8 cellular contexts compared by ENCODE assay signal in genomic region chr7:80453699-80454340, GRCh38. TPM values are rescaled to one million over a fixed set of nuclear protein-coding genes. Genes with fewer than 3 reads are reported as not detected.
DNase-seq lines count a peak whose midpoint lies in the region; ATAC-seq and TF ChIP-seq lines count a peak whose summit lies in the region.

No MANE protein-coding gene starts in this region.

- CTCF ChIA-PET in HCT116 (lab: Charles Lee): interaction anchor here (0.8 to 0.9 kb wide), 2 partner anchors 319 to 394 kb away, joined by 3 to 4 read pairs; partner anchors contain the start of gene GNAI1

- BruUV-seq in HCT116 (replicated peaks; lab: Mats Ljungman, UMichigan): no TSS peak

- DNase-seq in AG09319 (ENCODE audit: extremely low read depth, low read depth) (no peak), HCT116 (ENCODE audit: low read depth, low spot score) (peak; percentile 19), SHP77 treated with DMSO at 0.1 percent for 48 hours (lab: John Stamatoyannopoulos, UW) (peak; percentile 22), inferior parietal cortex (ENCODE audit: extremely low spot score) (peak; percentile 64), GOT3 (lab: John Stamatoyannopoulos, UW) (no peak), H4 (ENCODE audit: low spot score) (no peak)

- no peaks in the 10 kb centered on the region for H3K9me2 ChIP-seq in HCT116 (ENCODE audit: insufficient read depth)

- no peak overlapping the region for H3K9ac ChIP-seq in HCT116 (ENCODE audit: low read length)

- TF ChIP-seq CTCF in AG09319 (IDR thresholded peaks at IDR 0.05; ENCODE audit: low read depth, low read length): peak; percentile 40
- peak; percentile 30 to 69 (median 56); a peak in 4 of 6 replicates for TF ChIP-seq CTCF in HCT116 (IDR thresholded peaks at IDR 0.05 in 2 of 3, conservative IDR thresholded peaks at IDR 0.05 in 1 of 3; ENCODE audit: borderline replicate concordance in 1 of 3, insufficient read depth in 1 of 3, low read depth in 2 of 3, low read length in 2 of 3)

- no peak overlapping the region for H3K4me3 ChIP-seq in HCT116 (replicated peaks in 1 of 2; ENCODE audit: low read depth in 1 of 2, low read length in 2 of 2)

- H3K27ac ChIP-seq in HCT116 (ENCODE audit: low read depth, low read length): no peak overlapping the region

- H3K36me3 ChIP-seq in HCT116 (ENCODE audit: control insufficient read depth in 1 of 2, insufficient read depth in 2 of 2, low read length in 2 of 2): peaks cover 0 to 7% of the 10 kb centered on the region in 2 experiments; a peak in 1 of 4 replicates

- peak; percentile 85 for TF ChIP-seq RAD21 in HCT116 (IDR thresholded peaks at IDR 0.05; ENCODE audit: low read depth)

- H3K4me1 ChIP-seq in HCT116 (ENCODE audit: control insufficient read depth in 1 of 2, insufficient read depth in 2 of 2, low read length in 2 of 2): peaks cover 3 to 14% of the 10 kb centered on the region in 2 experiments; a peak in 2 of 4 replicates

- RAD21 ChIA-PET in HCT116 (lab: Charles Lee; ENCODE audit: low non-redundant PET in 1 of 2, low total read pairs in 2 of 2, uncharacterized antibody in 2 of 2, unreplicated experiment in 2 of 2): no interaction called here

- no peaks in the 10 kb centered on the region for H3K79me2 ChIP-seq in HCT116 (ENCODE audit: insufficient read depth, low read length)

- no peak overlapping the region for H3K4me2 ChIP-seq in HCT116 (ENCODE audit: low read length)

- intact Hi-C loops in HCT116 (cut with micrococcal nuclease): loop anchor here (1.0 to 10.0 kb wide), 3 partner anchors 394 to 1159 kb away; no protein-coding TSS in a partner anchor

- H3K9me3 ChIP-seq in HCT116 (ENCODE audit: control insufficient read depth in 1 of 2, insufficient read depth in 1 of 2, low read depth in 1 of 2, low read length in 2 of 2): 0 out of 4 replicates have a peak, but pooled peaks cover 0 to 6% of the 10 kb centered on the region in 2 experiments

- no peak for TF ChIP-seq POLR2A in HCT116 (IDR thresholded peaks at IDR 0.05; ENCODE audit: borderline replicate concordance, extremely low read depth, insufficient read depth, insufficient read length)

- peak; percentile 42; the same call in 1 of the 2 replicates for ATAC-seq in HCT116
- no peak for ATAC-seq in HG03159 (IDR thresholded peaks at IDR 0.05; ENCODE audit: unreplicated experiment)
- no peak for ATAC-seq in HG02970 (IDR thresholded peaks at IDR 0.05; ENCODE audit: low FRiP score, unreplicated experiment)

- H3K27me3 ChIP-seq in HCT116 (ENCODE audit: insufficient read depth, low read length): no peaks in the 10 kb centered on the region

- H2AFZ ChIP-seq in HCT116 (ENCODE audit: low read depth, low read length, poor library complexity, severe bottlenecking): peak overlapping the region; percentile 90

- no peaks in the 10 kb centered on the region for H4K20me1 ChIP-seq in HCT116 (ENCODE audit: insufficient read depth)

- POLR2A ChIA-PET in HCT116 (lab: Charles Lee): no interaction called here

TF ChIP-seq in HCT116, 20 proteins besides CTCF, POLR2A, EP300 and RAD21:
- TF ChIP-seq ATF3 (IDR thresholded peaks at IDR 0.05) (no peak), ELF1 (IDR thresholded peaks at IDR 0.05; ENCODE audit: borderline replicate concordance, low read depth) (no peak), ZBTB33 (IDR thresholded peaks at IDR 0.05; ENCODE audit: extremely low read depth, insufficient replicate concordance, low read length) (no peak), SRF (IDR thresholded peaks at IDR 0.05; ENCODE audit: low read depth) (no peak), ZFX (IDR thresholded peaks at IDR 0.05) (no peak), MAX (IDR thresholded peaks at IDR 0.05) (no peak), TCF7L2 (IDR thresholded peaks at IDR 0.05; ENCODE audit: borderline replicate concordance, extremely low read depth, insufficient read depth, insufficient read length) (no peak), ZNF274 (IDR thresholded peaks at IDR 0.05; ENCODE audit: low read depth, low read length) (no peak), FOSL1 (IDR thresholded peaks at IDR 0.05; ENCODE audit: low read depth) (no peak), YY1 (IDR thresholded peaks at IDR 0.05; ENCODE audit: extremely low read depth, insufficient replicate concordance, low read depth, low read length) (no peak), EGR1 (IDR thresholded peaks at IDR 0.05; ENCODE audit: low read depth) (no peak), SP1 (IDR thresholded peaks at IDR 0.05; ENCODE audit: low read depth) (no peak), JUND (IDR thresholded peaks at IDR 0.05) (no peak), EZH2phosphoT487 (IDR thresholded peaks at IDR 0.05; ENCODE audit: borderline replicate concordance) (no peak), CBX3 (IDR thresholded peaks at IDR 0.05; ENCODE audit: low read depth) (no peak)

RNA-seq across cellular contexts. Expression of gene GNAT3, which starts 58.0 kb away (rescaled TPM):
- total RNA-seq in HCT116 (2021; ENCODE audit: unreplicated experiment): not detected
- polyA plus RNA-seq in HCT116 (2012): not detected in 2 replicates
- total RNA-seq in H4 (2014; rRNA removed; shearing (Covaris generic)): 0.08 TPM in 1 of 2 replicates, not detected in the other

Comparison
In these comparisons a context has a peak if more than half of its experiments do, and no peak if none do; other contexts are left out.
1. DNase-seq: peak in HCT116 (single experiment), SHP77 treated with DMSO at 0.1 percent for 48 hours (single experiment) and inferior parietal cortex (single experiment); none in AG09319 (single experiment), GOT3 (single experiment) and H4 (single experiment).